ENCODE assay signal across 10 cellular contexts in the genomic region with DNA sequence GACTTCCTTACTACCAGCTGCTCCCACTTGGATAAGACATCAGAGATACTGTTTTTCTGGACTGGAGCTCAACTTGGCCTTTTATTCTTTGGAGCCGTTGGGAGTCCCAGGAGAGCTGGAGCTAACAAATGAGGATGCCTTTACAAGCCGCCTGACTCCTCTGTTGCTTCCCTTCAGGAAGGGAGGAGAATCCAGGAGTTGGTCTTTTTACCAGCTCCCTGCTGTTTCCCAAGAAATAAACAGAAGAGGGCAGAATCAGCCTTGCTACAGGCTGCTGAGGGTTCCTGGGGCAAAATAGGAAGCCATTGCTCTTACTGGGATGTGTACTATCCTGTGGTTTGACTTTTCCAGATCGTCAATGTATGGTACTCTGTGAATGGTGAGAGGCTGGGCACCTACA. TPM values are rescaled to one million over a fixed set of nuclear protein-coding genes. Genes with fewer than 3 reads are reported as not detected.
A peak's percentile ranks its signal among the peaks of the same experiment; 100 is the strongest.
DNase-seq lines count a peak whose midpoint lies in the region; ATAC-seq and TF ChIP-seq lines count a peak whose summit lies in the region.
"Had no signal": no experiment of that assay in that cellular context is flagged by ENCODE, and none has a peak within 500 bp of the region (broad histone marks: within the 10 kb centered on the region; RNA-seq: fewer than 3 reads in every experiment).

No MANE protein-coding gene starts in this region.

- no TSS peak for BruUV-seq in MCF 10A (replicated peaks; lab: Mats Ljungman, UMichigan)

- H3K36me3 Mint-ChIP-seq in CD14-positive monocyte (peaks cover 39 to 64% of the 10 kb centered on the region in 2 donors), MCF 10A (ENCODE audit: insufficient read depth, unreplicated experiment) (peaks cover 67% of the 10 kb centered on the region)
- H3K36me3 Mint-ChIP-seq in natural killer cell treated with Interleukin-12 subunit alpha and Interleukin-12 subunit beta and Interleukin-15 and Interleukin-18, amount 100 ng/mL, for 72 hours: peaks cover 13% of the 10 kb centered on the region

- H3K27ac Mint-ChIP-seq in CD14-positive monocyte (peak overlapping the region in 5 of 7 donors; percentile 83 to 99 (median 98)), MCF 10A (ENCODE audit: low read depth, unreplicated experiment) (peak overlapping the region; percentile 63)
- H3K27ac Mint-ChIP-seq in natural killer cell treated with Interleukin-12 subunit alpha and Interleukin-12 subunit beta and Interleukin-15 and Interleukin-18, amount 100 ng/mL, for 72 hours: peak overlapping the region; percentile 86 to 95

- CTCF ChIA-PET in MCF 10A (lab: Yijun Ruan, JAX): interaction anchor here (0.6 to 0.9 kb wide), 3 partner anchors 8 to 83 kb away, joined by 3 to 4 read pairs (median 3); no protein-coding TSS in a partner anchor

- peaks cover 28% of the 10 kb centered on the region for H3K4me1 Mint-ChIP-seq in CD14-positive monocyte
- H3K4me1 Mint-ChIP-seq in MCF 10A (ENCODE audit: insufficient read depth, unreplicated experiment): peaks cover 9% of the 10 kb centered on the region
- H3K4me1 Mint-ChIP-seq in natural killer cell treated with Interleukin-12 subunit alpha and Interleukin-12 subunit beta and Interleukin-15 and Interleukin-18, amount 100 ng/mL, for 72 hours (ENCODE audit: low read depth in 2 of 2): peaks cover 28 to 31% of the 10 kb centered on the region in 2 donors

- H3K27me3 Mint-ChIP-seq in CD14-positive monocyte (ENCODE audit: low read depth in 3 of 3) (peaks cover 2% of the 10 kb centered on the region in 3 donors), MCF 10A (ENCODE audit: insufficient read depth, unreplicated experiment) (no peaks in the 10 kb centered on the region)
- no peaks in the 10 kb centered on the region for H3K27me3 Mint-ChIP-seq in natural killer cell treated with Interleukin-12 subunit alpha and Interleukin-12 subunit beta and Interleukin-15 and Interleukin-18, amount 100 ng/mL, for 72 hours

- intact Hi-C loops in CD14-positive monocyte (cut with micrococcal nuclease) (loop anchor here in 1 of 2 donors (10.0 kb wide), 1 partner anchor 171 kb away; a partner anchor contains a TSS), MCF 10A (cut with micrococcal nuclease) (loop anchor here (2.0 kb wide), 1 partner anchor 127 kb away; no protein-coding TSS in a partner anchor)

- H3K4me3 ChIP-seq in LNCaP clone FGC (ENCODE audit: low read depth, low read length): peak overlapping the region; percentile 100

- POLR2A ChIA-PET in MCF 10A (lab: Yijun Ruan, JAX): interaction anchor here (0.6 to 1.9 kb wide), 8 partner anchors 9 to 171 kb away, joined by 3 to 9 read pairs (median 4); a partner anchor contains a TSS

- H3K9me3 Mint-ChIP-seq in CD14-positive monocyte: no peaks in the 10 kb centered on the region
- no peaks in the 10 kb centered on the region for H3K9me3 Mint-ChIP-seq in MCF 10A (ENCODE audit: unreplicated experiment)
- no peaks in the 10 kb centered on the region for H3K9me3 Mint-ChIP-seq in natural killer cell treated with Interleukin-12 subunit alpha and Interleukin-12 subunit beta and Interleukin-15 and Interleukin-18, amount 100 ng/mL, for 72 hours

- peak overlapping the region in 1 of 2 donors; percentile 97 for H3K4me3 Mint-ChIP-seq in CD14-positive monocyte
- peak overlapping the region; percentile 90 for H3K4me3 Mint-ChIP-seq in MCF 10A (ENCODE audit: unreplicated experiment)
- H3K4me3 Mint-ChIP-seq in natural killer cell treated with Interleukin-12 subunit alpha and Interleukin-12 subunit beta and Interleukin-15 and Interleukin-18, amount 100 ng/mL, for 72 hours: peak overlapping the region; percentile 90

- DNase-seq in CD14-positive monocyte (ENCODE audit: low spot score) (no peak), LNCaP clone FGC (ENCODE audit: low read depth) (no peak), MCF 10A (ENCODE audit: unreplicated experiment) (no peak), NCI-H524 treated with DMSO at 0.1 percent for 48 hours (lab: John Stamatoyannopoulos, UW) (no peak), hypothalamus (lab: John Stamatoyannopoulos, UW) (no peak)
- DNase-seq in natural killer cell treated with Interleukin-12 subunit alpha and Interleukin-12 subunit beta and Interleukin-15 and Interleukin-18, amount 100 ng/mL, for 72 hours (ENCODE audit: low spot score): no peak

- ATAC-seq in natural killer cell treated with Interleukin-12 subunit alpha and Interleukin-12 subunit beta and Interleukin-15 and Interleukin-18, amount 100 ng/mL, for 72 hours: no peak
- ATAC-seq in HG02840 (IDR thresholded peaks at IDR 0.05; ENCODE audit: low FRiP score, unreplicated experiment): no peak
- no peak for ATAC-seq in HG02610 (IDR thresholded peaks at IDR 0.05; ENCODE audit: unreplicated experiment)

- TF ChIP-seq CTCF in CD14-positive monocyte (IDR thresholded peaks at IDR 0.05) (no peak), LNCaP clone FGC (IDR thresholded peaks at IDR 0.05; ENCODE audit: control insufficient read depth, extremely low read depth, insufficient read depth) (peak; percentile 31; the same call in 1 of the 2 replicates), MCF 10A (IDR thresholded peaks at IDR 0.05; ENCODE audit: unreplicated experiment) (no peak)

RNA-seq across cellular contexts. Expression of a gene that starts 1.5 kb away (rescaled TPM):
- 100 to 1,000 TPM; 151 to 162 TPM for polyA plus RNA-seq in CD14-positive monocyte
- total RNA-seq in MCF 10A (2022): 253 and 259 TPM in 2 replicates
- 100 to 1,000 TPM; 220 to 244 TPM for total RNA-seq in natural killer cell treated with Interleukin-12 subunit alpha and Interleukin-12 subunit beta and Interleukin-15 and Interleukin-18, amount 100 ng/mL, for 72 hours

RNA-seq across cellular contexts. Expression of a gene that starts 1.5 kb away (rescaled TPM):
- polyA plus RNA-seq in CD14-positive monocyte: 10 to 100 TPM; 12.8 to 14.5 TPM
- total RNA-seq in MCF 10A (2022): 22.2 and 27.3 TPM in 2 replicates
- 10 to 100 TPM; 15.6 to 15.8 TPM for total RNA-seq in natural killer cell treated with Interleukin-12 subunit alpha and Interleukin-12 subunit beta and Interleukin-15 and Interleukin-18, amount 100 ng/mL, for 72 hours

RNA-seq across cellular contexts. Expression of a gene that starts 14.8 kb away (rescaled TPM):
- polyA plus RNA-seq in CD14-positive monocyte: not detected
- total RNA-seq in MCF 10A (2022): not detected in 2 replicates
- total RNA-seq in natural killer cell treated with Interleukin-12 subunit alpha and Interleukin-12 subunit beta and Interleukin-15 and Interleukin-18, amount 100 ng/mL, for 72 hours: under 1 TPM; 0.19 to 0.22 TPM
- total RNA-seq: M059J, mucosa of gallbladder had no signal

RNA-seq across cellular contexts. Expression of a gene that starts 18.2 kb away (rescaled TPM):
- polyA plus RNA-seq in CD14-positive monocyte: under 1 TPM; 0.18 to 0.31 TPM
- total RNA-seq in MCF 10A (2022): 1.8 and 1.9 TPM in 2 replicates
- 1 to 10 TPM; 1.7 to 5.0 TPM for total RNA-seq in natural killer cell treated with Interleukin-12 subunit alpha and Interleukin-12 subunit beta and Interleukin-15 and Interleukin-18, amount 100 ng/mL, for 72 hours

RNA-seq across cellular contexts. Expression of a gene that starts 23.3 kb away (rescaled TPM):
- 1 to 10 TPM; 3.7 to 5.6 TPM for polyA plus RNA-seq in CD14-positive monocyte
- total RNA-seq in MCF 10A (2022): 0.91 and 1.7 TPM in 2 replicates
- 10 to 100 TPM; 12.4 to 13.6 TPM for total RNA-seq in natural killer cell treated with Interleukin-12 subunit alpha and Interleukin-12 subunit beta and Interleukin-15 and Interleukin-18, amount 100 ng/mL, for 72 hours
